Comparison of ENCODE assay signal across 8 cellular contexts in genomic region chr19:49363265-49364082, GRCh38. TPM values are rescaled to one million over a fixed set of nuclear protein-coding genes. Genes with fewer than 3 reads are reported as not detected.
DNase-seq lines count a peak whose midpoint lies in the region; ATAC-seq and TF ChIP-seq lines count a peak whose summit lies in the region.

DKKL1 (plus strand) TSS chr19:49363877; CDS start chr19:49363999, 122 bp downstream.

- H3K9me3 Mint-ChIP-seq in activated T-helper 17 cell treated with anti-CD3 and anti-CD28 coated beads, Interleukin-2, amount 50 U/mL, for 72 hours: no peaks in the 10 kb centered on the region
- H3K9me3 Mint-ChIP-seq in stimulated activated naive B cell treated with anti-CD40 and anti-IgM and Interleukin-4, amounts not matched to agents 10 μg/mL and 1 μg/mL and 100 μg/mL, for 72 hours: no peaks in the 10 kb centered on the region

- no peaks in the 10 kb centered on the region for H3K4me1 Mint-ChIP-seq in activated T-helper 17 cell treated with anti-CD3 and anti-CD28 coated beads, Interleukin-2, amount 50 U/mL, for 72 hours
- H3K4me1 Mint-ChIP-seq in stimulated activated naive B cell treated with anti-CD40 and anti-IgM and Interleukin-4, amounts not matched to agents 10 μg/mL and 1 μg/mL and 100 μg/mL, for 72 hours: peaks cover 0 to 28% of the 10 kb centered on the region in 2 donors

- H3K27ac ChIP-seq in PC-3 (ENCODE audit: low read length): peak within 1 kb of the TSS; percentile 6
- H3K27ac ChIP-seq in neural cell (ENCODE audit: low read length): no peak within 1 kb of the TSS

- H3K36me3 Mint-ChIP-seq in activated T-helper 17 cell treated with anti-CD3 and anti-CD28 coated beads, Interleukin-2, amount 50 U/mL, for 72 hours (ENCODE audit: low read depth): no peaks in the 10 kb centered on the region
- H3K36me3 Mint-ChIP-seq in stimulated activated naive B cell treated with anti-CD40 and anti-IgM and Interleukin-4, amounts not matched to agents 10 μg/mL and 1 μg/mL and 100 μg/mL, for 72 hours: no peaks in the 10 kb centered on the region

- H3K4me3 ChIP-seq in PC-3 (ENCODE audit: low read length): peak within 1 kb of the TSS; percentile 83
- H3K4me3 ChIP-seq in fibroblast of villous mesenchyme (ENCODE audit: low read depth, low read length): peak within 1 kb of the TSS; percentile 96
- H3K4me3 ChIP-seq in neural cell (ENCODE audit: low read length): peak within 1 kb of the TSS; percentile 56

- peaks cover 6% of the 10 kb centered on the region for H3K36me3 ChIP-seq in PC-3 (ENCODE audit: low read depth, low read length)
- no peaks in the 10 kb centered on the region for H3K36me3 ChIP-seq in neural cell (ENCODE audit: insufficient read depth, low read length)

- H3K4me2 ChIP-seq in PC-3 (ENCODE audit: low read length): peak within 1 kb of the TSS; percentile 95
- H3K4me2 ChIP-seq in neural cell (ENCODE audit: low read length): no peak within 1 kb of the TSS

- H3K79me2 ChIP-seq in PC-3 (ENCODE audit: low read length) (peaks cover 6% of the 10 kb centered on the region; the same call in 1 of the 2 replicates), neural cell (replicated peaks; ENCODE audit: insufficient read depth, low read length) (peaks cover 30% of the 10 kb centered on the region)

- H3K4me3 Mint-ChIP-seq in activated T-helper 17 cell treated with anti-CD3 and anti-CD28 coated beads, Interleukin-2, amount 50 U/mL, for 72 hours: no peak within 1 kb of the TSS
- no peak within 1 kb of the TSS for H3K4me3 Mint-ChIP-seq in stimulated activated naive B cell treated with anti-CD40 and anti-IgM and Interleukin-4, amounts not matched to agents 10 μg/mL and 1 μg/mL and 100 μg/mL, for 72 hours

- TF ChIP-seq EP300 in neural cell (conservative IDR thresholded peaks at IDR 0.05; ENCODE audit: poor library complexity, severe bottlenecking): no peak

- H3K27ac Mint-ChIP-seq in activated T-helper 17 cell treated with anti-CD3 and anti-CD28 coated beads, Interleukin-2, amount 50 U/mL, for 72 hours: no peak within 1 kb of the TSS
- H3K27ac Mint-ChIP-seq in stimulated activated naive B cell treated with anti-CD40 and anti-IgM and Interleukin-4, amounts not matched to agents 10 μg/mL and 1 μg/mL and 100 μg/mL, for 72 hours: peak within 1 kb of the TSS; percentile 26

- H3K9me2 ChIP-seq in PC-3 (replicated peaks; ENCODE audit: low read length) (no peaks in the 10 kb centered on the region), neural cell (ENCODE audit: insufficient read depth, low read length) (no peaks in the 10 kb centered on the region)

- TF ChIP-seq CTCF in PC-3 (conservative IDR thresholded peaks at IDR 0.05; ENCODE audit: low read depth, low read length) (peak; percentile 10; the same call in 1 of the 2 replicates), fibroblast of villous mesenchyme (IDR thresholded peaks at IDR 0.05; ENCODE audit: insufficient read depth, low read depth, low read length) (peak; percentile 27), neural cell (IDR thresholded peaks at IDR 0.05; ENCODE audit: poor library complexity, severe bottlenecking) (no peak)

- H3K27me3 Mint-ChIP-seq in activated T-helper 17 cell treated with anti-CD3 and anti-CD28 coated beads, Interleukin-2, amount 50 U/mL, for 72 hours: peaks cover 25% of the 10 kb centered on the region
- H3K27me3 Mint-ChIP-seq in stimulated activated naive B cell treated with anti-CD40 and anti-IgM and Interleukin-4, amounts not matched to agents 10 μg/mL and 1 μg/mL and 100 μg/mL, for 72 hours: no peaks in the 10 kb centered on the region

- H3K9ac ChIP-seq in PC-3 (ENCODE audit: low read length) (peak within 1 kb of the TSS; percentile 84), neural cell (ENCODE audit: low read length) (no peak within 1 kb of the TSS)

- ATAC-seq in HG03175 (IDR thresholded peaks at IDR 0.05; ENCODE audit: unreplicated experiment) (peak; percentile 57), PC-3 (peak; percentile 85)
- peak; percentile 90 for ATAC-seq in activated T-helper 17 cell treated with anti-CD3 and anti-CD28 coated beads, Interleukin-2, amount 50 U/mL, for 72 hours (replicated peaks)
- ATAC-seq in stimulated activated naive B cell treated with anti-CD40 and anti-IgM and Interleukin-4, amounts not matched to agents 10 μg/mL and 1 μg/mL and 100 μg/mL, for 72 hours (replicated peaks): peak; percentile 87 to 89

- peak within 1 kb of the TSS; percentile 90 for H2AFZ ChIP-seq in PC-3 (ENCODE audit: low read length)
- H2AFZ ChIP-seq in neural cell (ENCODE audit: low read depth, low read length): no peak within 1 kb of the TSS

- CTCF ChIA-PET in PC-3 (lab: Charles Lee): interaction anchor here (0.7 kb wide), 1 partner anchor 79 kb away, joined by 3 read pairs; no protein-coding TSS in a partner anchor

- H4K20me1 ChIP-seq in PC-3 (ENCODE audit: low read length): no peaks in the 10 kb centered on the region
- no peaks in the 10 kb centered on the region for H4K20me1 ChIP-seq in neural cell (ENCODE audit: insufficient read depth)

- H3K27me3 ChIP-seq in PC-3 (ENCODE audit: low read length) (no peaks in the 10 kb centered on the region), neural cell (ENCODE audit: insufficient read depth, low read depth, low read length) (peaks cover 23% of the 10 kb centered on the region)

- DNase-seq in EH (ENCODE audit: low read depth) (peak; percentile 99), PC-3 (peak; percentile 100), fibroblast of villous mesenchyme (ENCODE audit: low read depth) (peak; percentile 100), KG1 (lab: John Stamatoyannopoulos, UW) (no peak)
- peak; percentile 90 for DNase-seq in stimulated activated naive B cell treated with anti-CD40 and anti-IgM and Interleukin-4, amounts not matched to agents 10 μg/mL and 1 μg/mL and 100 μg/mL, for 72 hours

- H3K4me1 ChIP-seq in PC-3 (ENCODE audit: insufficient read depth, low read length): peaks cover 11% of the 10 kb centered on the region

- intact Hi-C loops in PC-3 (cut with micrococcal nuclease): loop anchor here (1.0 to 2.0 kb wide), 3 partner anchors 24 to 80 kb away; no protein-coding TSS in a partner anchor

- BruUV-seq in PC-3 (replicated peaks; lab: Mats Ljungman, UMichigan): no TSS peak

- TF ChIP-seq RAD21 in neural cell (conservative IDR thresholded peaks at IDR 0.05): no peak

- POLR2A ChIA-PET in PC-3 (lab: Charles Lee; ENCODE audit: unreplicated experiment): interaction anchor here (0.5 kb wide), 1 partner anchor 370 kb away, joined by 4 read pairs; the partner anchor contains the start of gene GYS1

- H3K9me3 ChIP-seq in PC-3 (ENCODE audit: low read length) (no peaks in the 10 kb centered on the region), neural cell (ENCODE audit: low read length) (no peaks in the 10 kb centered on the region)

- H3F3A ChIP-seq in PC-3 (ENCODE audit: low read length, unreplicated experiment) (peaks cover 7% of the 10 kb centered on the region), neural cell (ENCODE audit: insufficient read depth, low read length, poor library complexity, severe bottlenecking) (no peaks in the 10 kb centered on the region)

TF ChIP-seq in neural cell, 6 proteins besides CTCF, POLR2A, EP300 and RAD21:
- TF ChIP-seq MXI1 (conservative IDR thresholded peaks at IDR 0.05; ENCODE audit: poor library complexity, severe bottlenecking) (no peak), EZH2 (IDR thresholded peaks at IDR 0.05; ENCODE audit: borderline replicate concordance, insufficient read depth, low read length, poor library complexity, severe bottlenecking) (no peak), REST (IDR thresholded peaks at IDR 0.05; ENCODE audit: borderline replicate concordance) (no peak), TAF1 (IDR thresholded peaks at IDR 0.05; ENCODE audit: low read depth) (no peak), SMC3 (conservative IDR thresholded peaks at IDR 0.05; ENCODE audit: poor library complexity) (no peak), POLR2AphosphoS5 (IDR thresholded peaks at IDR 0.05) (no peak)

RNA-seq across cellular contexts. Expression of gene DKKL1, which starts in this region (rescaled TPM):
- total RNA-seq in PC-3 (2014; rRNA removed) (2.4 and 4.2 TPM in 2 replicates), fibroblast of villous mesenchyme (0.32 TPM in 1 of 2 replicates, not detected in the other)
- total RNA-seq in activated T-helper 17 cell treated with anti-CD3 and anti-CD28 coated beads, Interleukin-2, amount 50 U/mL, for 72 hours: not detected
- polyA plus RNA-seq in neural cell: 2.8 TPM in 1 of 2 replicates, not detected in the other
- not detected in 2 replicates for polyA minus RNA-seq in neural cell

Comparison
In these comparisons a context has a peak if more than half of its experiments do, and no peak if none do; other contexts are left out.
1. Peak in ATAC-seq in activated T-helper 17 cell treated with anti-CD3 and anti-CD28 coated beads, Interleukin-2, amount 50 U/mL, for 72 hours; RNA of the gene not detected or under 1 TPM.
2. Peak in DNase-seq and H3K4me3 ChIP-seq in fibroblast of villous mesenchyme; RNA of the gene not detected or under 1 TPM.